In the genomic region with DNA sequence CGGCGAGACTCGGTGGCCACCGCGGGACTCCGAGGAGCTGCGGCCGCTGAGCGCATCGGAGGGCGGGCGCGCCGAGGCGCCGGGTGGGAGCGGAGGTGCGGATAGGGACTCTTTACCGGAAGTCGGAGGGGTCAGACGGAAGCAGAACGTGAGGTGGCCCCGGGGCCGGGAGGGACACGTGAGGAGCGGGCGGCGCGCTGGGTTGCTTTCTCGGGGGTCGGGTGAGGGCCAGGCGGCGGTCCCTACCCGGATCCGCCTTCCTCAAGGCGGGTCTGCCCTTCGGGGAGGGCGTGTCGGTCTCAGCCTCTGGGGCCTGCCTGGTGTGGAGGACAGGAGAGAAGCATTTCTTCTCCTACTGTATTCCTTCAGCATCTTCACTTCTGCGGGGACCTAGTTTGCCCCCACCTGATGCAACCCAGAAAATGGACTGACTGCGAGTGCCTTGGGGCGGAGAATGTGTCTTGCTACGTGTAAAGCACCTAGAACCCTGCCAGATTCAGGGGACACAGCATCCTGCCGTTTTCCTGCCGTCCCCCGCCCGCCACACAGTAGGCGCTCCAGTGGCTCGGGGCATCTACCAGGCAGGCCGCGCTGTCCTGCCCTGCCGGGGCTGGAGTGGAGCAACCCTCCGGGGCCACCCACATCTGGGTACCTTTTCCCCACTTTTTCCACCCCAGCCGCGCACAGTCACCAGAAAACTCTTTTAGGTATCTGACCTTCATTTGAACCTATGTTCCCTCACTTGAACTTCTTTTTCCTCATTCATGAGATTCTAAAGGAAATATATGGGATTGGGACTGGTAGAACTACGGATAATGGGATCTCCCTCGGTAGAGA, we compare ENCODE assay signal across 9 cellular contexts. TPM values are rescaled to one million over a fixed set of nuclear protein-coding genes. Genes with fewer than 3 reads are reported as not detected.
A peak's percentile ranks its signal among the peaks of the same experiment; 100 is the strongest.
DNase-seq lines count a peak whose midpoint lies in the region; ATAC-seq, FAIRE-seq and TF ChIP-seq lines count a peak whose summit lies in the region.
"Had no signal": no experiment of that assay in that cellular context is flagged by ENCODE, and none has a peak within 500 bp of the region (broad histone marks: within the 10 kb centered on the region; RNA-seq: fewer than 3 reads in every experiment).

No MANE protein-coding gene starts in this region.

- peak; percentile 91 for DNase-seq in NCI-H526 treated with DMSO at 0.1 percent for 48 hours (lab: John Stamatoyannopoulos, UW)
- peak; percentile 78 for DNase-seq in activated CD4-positive, alpha-beta T cell treated with anti-CD3 and anti-CD28 coated beads, Interleukin-2, amount 50 U/mL, for 4 hours
- peak; percentile 94 for DNase-seq in dermis blood vessel endothelial cell
- DNase-seq in HepG2 (ENCODE audit: low spot score), result peak; percentile 81
- peak; percentile 79 for DNase-seq in stimulated activated CD4-positive, alpha-beta T cell treated with anti-CD3 and anti-CD28 coated beads, Interleukin-2, amount 100 ng/mL, for 4 hours (ENCODE audit: low read depth)

- ATAC-seq in GM19324 (IDR thresholded peaks at IDR 0.05; ENCODE audit: low FRiP score, unreplicated experiment) (peak; percentile 76), HG03457 (IDR thresholded peaks at IDR 0.05; ENCODE audit: unreplicated experiment) (peak; percentile 46), HepG2 (peak; percentile 88)

- WGBS in HepG2 (ENCODE audit: low lambda C conversion rate), result 1% methylated on average over 12 of the region's 57 CpGs

- H3K36me3 ChIP-seq in BLaER1 (no peaks in the 10 kb centered on the region), HepG2 (replicated peaks in 1 of 2; ENCODE audit: control insufficient read depth in 1 of 2, insufficient read depth in 2 of 2, low read length in 2 of 2) (no peaks in the 10 kb centered on the region; a peak in 1 of 5 replicates)

- TF ChIP-seq RAD21 in HepG2 (CRISPR knock-in tag; IDR thresholded peaks at IDR 0.05), result no peak

- peaks cover 38% of the 10 kb centered on the region for H4K20me1 ChIP-seq in BLaER1
- H4K20me1 ChIP-seq in HepG2 (ENCODE audit: insufficient read depth, low read length), result peaks cover 32% of the 10 kb centered on the region

- TSS peak; percentile 92 for BruUV-seq in HepG2 (replicated peaks; lab: Mats Ljungman, UMichigan)

- H3K27me3 ChIP-seq in BLaER1 (no peaks in the 10 kb centered on the region), HepG2 (ENCODE audit: control insufficient read depth in 1 of 2, insufficient read depth in 2 of 2, low read length in 2 of 2) (no peaks in the 10 kb centered on the region; a peak in 1 of 5 replicates)

- H3K9ac ChIP-seq in BLaER1 (peak overlapping the region; percentile 98), HepG2 (ENCODE audit: insufficient read depth, low read depth, low read length) (peak overlapping the region; percentile 94)

- intact Hi-C loops in HepG2 (cut with micrococcal nuclease; ENCODE audit: unreplicated experiment), result loop anchor here (2.0 kb wide), 1 partner anchor 73 kb away; no protein-coding TSS in a partner anchor

- H3K4me3 ChIP-seq in BLaER1 (peak overlapping the region; percentile 99), HepG2 (replicated peaks in 1 of 3; ENCODE audit: insufficient read depth in 1 of 3, low read depth in 2 of 3, low read length in 3 of 3) (peak overlapping the region; percentile 71 to 98 (median 86))

- in situ Hi-C loops in HepG2 (cut with HindIII; ENCODE audit: extremely low pct_ligation_motif_present, low pct_unique_long_range_greater_than_20kb), result no loop called here

- TF ChIP-seq CTCF in HepG2 (CRISPR knock-in tag; IDR thresholded peaks at IDR 0.05), result no peak

- FAIRE-seq in HepG2 (lab: Jason Lieb, UNC), result peak; percentile 72
- FAIRE-seq: endometrium had no signal

- H3K9me3 ChIP-seq in BLaER1 (no peaks in the 10 kb centered on the region), HepG2 (ENCODE audit: low read length) (no peaks in the 10 kb centered on the region)

- CTCF ChIA-PET in HepG2 (lab: Yijun Ruan, JAX; ENCODE audit: low intra/inter-chr PET ratio, low total read pairs), result no interaction called here

- peak; percentile 75 to 83 for TF ChIP-seq POLR2A in HepG2 (IDR thresholded peaks at IDR 0.05; ENCODE audit: insufficient read depth in 1 of 2, low read depth in 2 of 2, low read length in 2 of 2)

- peak overlapping the region; percentile 100 for H3K27ac ChIP-seq in BLaER1
- H3K27ac ChIP-seq in HepG2 (ENCODE audit: extremely low read length, insufficient read depth, low read length), result peak overlapping the region; percentile 97

- H3K4me2 ChIP-seq in BLaER1 (peak overlapping the region; percentile 91), HepG2 (ENCODE audit: low read depth, low read length) (peak overlapping the region; percentile 78)

- peaks cover 39% of the 10 kb centered on the region for H3K4me1 ChIP-seq in BLaER1
- peaks cover 31% of the 10 kb centered on the region for H3K4me1 ChIP-seq in HepG2 (ENCODE audit: insufficient read depth, low read length)

- no peak overlapping the region for H2AFZ ChIP-seq in HepG2 (ENCODE audit: low read length)

- peaks cover 38% of the 10 kb centered on the region for H3K79me2 ChIP-seq in HepG2 (ENCODE audit: insufficient read depth, low read length)

- TF ChIP-seq EP300 in HepG2 (IDR thresholded peaks at IDR 0.05; ENCODE audit: low read depth in 2 of 2, low read length in 2 of 2) (no peak), HepG2 (CRISPR knock-in tag; IDR thresholded peaks at IDR 0.05; ENCODE audit: borderline replicate concordance) (no peak)

- POLR2A ChIA-PET in HepG2 (lab: Yijun Ruan, JAX), result interaction anchor here (0.7 to 1.0 kb wide), 2 partner anchors 11 to 167 kb away, joined by 3 read pairs; a partner anchor contains a TSS

TF ChIP-seq in HepG2, 621 proteins besides CTCF, POLR2A, EP300 and RAD21 (continues in another document):
- TF ChIP-seq SOX6 (IDR thresholded peaks at IDR 0.05), result no peak
- peak; percentile 76 for TF ChIP-seq SOX6 (CRISPR knock-in tag; IDR thresholded peaks at IDR 0.05)
- 0 out of 2 replicates have a peak, but pooled peaks have one; percentile 65 for TF ChIP-seq ZSCAN30 (CRISPR knock-in tag; IDR thresholded peaks at IDR 0.05)
- TF ChIP-seq, protein P1, sequence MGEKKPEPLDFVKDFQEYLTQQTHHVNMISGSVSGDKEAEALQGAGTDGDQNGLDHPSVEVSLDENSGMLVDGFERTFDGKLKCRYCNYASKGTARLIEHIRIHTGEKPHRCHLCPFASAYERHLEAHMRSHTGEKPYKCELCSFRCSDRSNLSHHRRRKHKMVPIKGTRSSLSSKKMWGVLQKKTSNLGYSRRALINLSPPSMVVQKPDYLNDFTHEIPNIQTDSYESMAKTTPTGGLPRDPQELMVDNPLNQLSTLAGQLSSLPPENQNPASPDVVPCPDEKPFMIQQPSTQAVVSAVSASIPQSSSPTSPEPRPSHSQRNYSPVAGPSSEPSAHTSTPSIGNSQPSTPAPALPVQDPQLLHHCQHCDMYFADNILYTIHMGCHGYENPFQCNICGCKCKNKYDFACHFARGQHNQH (CRISPR knock-in tag; IDR thresholded peaks at IDR 0.05), result peak; percentile 55; the same call in 1 of the 2 replicates
- TF ChIP-seq, protein P2, sequence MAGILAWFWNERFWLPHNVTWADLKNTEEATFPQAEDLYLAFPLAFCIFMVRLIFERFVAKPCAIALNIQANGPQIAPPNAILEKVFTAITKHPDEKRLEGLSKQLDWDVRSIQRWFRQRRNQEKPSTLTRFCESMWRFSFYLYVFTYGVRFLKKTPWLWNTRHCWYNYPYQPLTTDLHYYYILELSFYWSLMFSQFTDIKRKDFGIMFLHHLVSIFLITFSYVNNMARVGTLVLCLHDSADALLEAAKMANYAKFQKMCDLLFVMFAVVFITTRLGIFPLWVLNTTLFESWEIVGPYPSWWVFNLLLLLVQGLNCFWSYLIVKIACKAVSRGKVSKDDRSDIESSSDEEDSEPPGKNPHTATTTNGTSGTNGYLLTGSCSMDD (CRISPR knock-in tag; IDR thresholded peaks at IDR 0.05), result no peak
- peak; percentile 94 for TF ChIP-seq MYC (CRISPR knock-in tag; IDR thresholded peaks at IDR 0.05; ENCODE audit: borderline replicate concordance)
- peak; percentile 91 for TF ChIP-seq ZKSCAN1 (IDR thresholded peaks at IDR 0.05; ENCODE audit: low read length)
- TF ChIP-seq ZBTB7A (CRISPR knock-in tag; IDR thresholded peaks at IDR 0.05), result peak; percentile 74
- peak; percentile 68; the same call in 1 of the 2 replicates for TF ChIP-seq ARNT2 (CRISPR knock-in tag; IDR thresholded peaks at IDR 0.05; ENCODE audit: low read depth)
- peak; percentile 7; the same call in 1 of the 2 replicates for TF ChIP-seq ZSCAN21 (CRISPR knock-in tag; IDR thresholded peaks at IDR 0.05; ENCODE audit: borderline replicate concordance)
- 0 out of 2 replicates have a peak, but pooled peaks have one; percentile 17 for TF ChIP-seq ZNF232 (CRISPR knock-in tag; IDR thresholded peaks at IDR 0.05; ENCODE audit: borderline replicate concordance)

RNA-seq across cellular contexts. Expression of a gene that starts 0.6 kb away (rescaled TPM):
- total RNA-seq in dermis blood vessel endothelial cell, result 32.0 and 37.3 TPM in 2 replicates
- 15.7 and 18.1 TPM in 2 replicates for total RNA-seq in HepG2 (2016; rRNA removed; fragmentation: Illumina TruSeq; extraction: Trizol)
- total RNA-seq in HepG2 (2016; cell fraction: cytosol; rRNA removed; fragmentation: Illumina TruSeq; extraction: Trizol; ENCODE audit: low read depth), result 52.9 and 59.4 TPM in 2 replicates
- total RNA-seq in HepG2 (2016; cell fraction: insoluble cytoplasmic fraction; rRNA removed; fragmentation: Illumina TruSeq; extraction: Trizol), result 14.3 and 18.9 TPM in 2 replicates
- total RNA-seq in HepG2 (2016; cell fraction: membrane; rRNA removed; fragmentation: Illumina TruSeq; extraction: Trizol), result 31.8 and 40.2 TPM in 2 replicates
- 36.9 and 41.3 TPM in 2 replicates for total RNA-seq in HepG2 (2016; cell fraction: nucleus; rRNA removed; fragmentation: Illumina TruSeq; extraction: Trizol)
- 27.1 and 28.9 TPM in 2 replicates for polyA plus RNA-seq in HepG2 (2011; rRNA removed)
- 13.7 and 15.2 TPM in 2 replicates for polyA plus RNA-seq in HepG2 (2011; cell fraction: cytosol; rRNA removed)
- 83.1 and 89.3 TPM in 2 replicates for polyA plus RNA-seq in HepG2 (2011; cell fraction: nucleus; rRNA removed)
- polyA plus RNA-seq in HepG2 (2012), result 26.4 and 34.5 TPM in 2 replicates
- 2.8 and 2.9 TPM in 2 replicates for polyA plus RNA-seq in HepG2 (2016; cell fraction: cytosol; fragmentation: Illumina TruSeq; extraction: Trizol; ENCODE audit: low read depth)
- 22.6 and 32.0 TPM in 2 replicates for polyA plus RNA-seq in HepG2 (2016; cell fraction: insoluble cytoplasmic fraction; fragmentation: Illumina TruSeq; extraction: Trizol; ENCODE audit: low read depth)
- polyA plus RNA-seq in HepG2 (2016; cell fraction: membrane; fragmentation: Illumina TruSeq; extraction: Trizol; ENCODE audit: low read depth), result 7.3 TPM in 2 replicates
- 60.3 and 69.0 TPM in 2 replicates for polyA plus RNA-seq in HepG2 (2016; cell fraction: nucleus; fragmentation: Illumina TruSeq; extraction: Trizol; ENCODE audit: insufficient read depth, low read depth)
- polyA minus RNA-seq in HepG2 (2011; rRNA and poly(A)+ RNA removed; ENCODE audit: low replicate concordance), result 63.2 and 98.9 TPM in 2 replicates
- polyA minus RNA-seq in HepG2 (2011; cell fraction: cytosol; rRNA and poly(A)+ RNA removed), result 24.4 and 27.3 TPM in 2 replicates
- 101 and 113 TPM in 2 replicates for polyA minus RNA-seq in HepG2 (2011; cell fraction: nucleus; rRNA and poly(A)+ RNA removed)

Comparison
In these comparisons a context has a peak if more than half of its experiments do, and no peak if none do; other contexts are left out.
1. Peak in every context shown above with its lines: DNase-seq, ATAC-seq, H3K4me3 ChIP-seq and H3K27ac ChIP-seq.